ENCODE assay signal across 1 cellular context in genomic region chr12:2959508-2960431, GRCh38.
TF ChIP-seq lines count a peak whose summit lies in the region.

No MANE protein-coding gene starts in this region.

TF ChIP-seq in HepG2, 621 proteins besides CTCF, POLR2A, EP300 and RAD21 (continued from another document and continues in another):
- TF ChIP-seq, protein P1, sequence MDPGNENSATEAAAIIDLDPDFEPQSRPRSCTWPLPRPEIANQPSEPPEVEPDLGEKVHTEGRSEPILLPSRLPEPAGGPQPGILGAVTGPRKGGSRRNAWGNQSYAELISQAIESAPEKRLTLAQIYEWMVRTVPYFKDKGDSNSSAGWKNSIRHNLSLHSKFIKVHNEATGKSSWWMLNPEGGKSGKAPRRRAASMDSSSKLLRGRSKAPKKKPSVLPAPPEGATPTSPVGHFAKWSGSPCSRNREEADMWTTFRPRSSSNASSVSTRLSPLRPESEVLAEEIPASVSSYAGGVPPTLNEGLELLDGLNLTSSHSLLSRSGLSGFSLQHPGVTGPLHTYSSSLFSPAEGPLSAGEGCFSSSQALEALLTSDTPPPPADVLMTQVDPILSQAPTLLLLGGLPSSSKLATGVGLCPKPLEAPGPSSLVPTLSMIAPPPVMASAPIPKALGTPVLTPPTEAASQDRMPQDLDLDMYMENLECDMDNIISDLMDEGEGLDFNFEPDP (CRISPR knock-in tag; conservative IDR thresholded peaks at IDR 0.05): no peak
- no peak for TF ChIP-seq NR1H2 (CRISPR knock-in tag; IDR thresholded peaks at IDR 0.05; ENCODE audit: borderline replicate concordance, low read depth)
- no peak for TF ChIP-seq ZNF484 (CRISPR knock-in tag; IDR thresholded peaks at IDR 0.05; ENCODE audit: borderline replicate concordance, low read depth)
- TF ChIP-seq ZMYM2 (CRISPR knock-in tag; IDR thresholded peaks at IDR 0.05): no peak
- TF ChIP-seq CREB3 (CRISPR knock-in tag; IDR thresholded peaks at IDR 0.05): no peak
- TF ChIP-seq, protein P2, sequence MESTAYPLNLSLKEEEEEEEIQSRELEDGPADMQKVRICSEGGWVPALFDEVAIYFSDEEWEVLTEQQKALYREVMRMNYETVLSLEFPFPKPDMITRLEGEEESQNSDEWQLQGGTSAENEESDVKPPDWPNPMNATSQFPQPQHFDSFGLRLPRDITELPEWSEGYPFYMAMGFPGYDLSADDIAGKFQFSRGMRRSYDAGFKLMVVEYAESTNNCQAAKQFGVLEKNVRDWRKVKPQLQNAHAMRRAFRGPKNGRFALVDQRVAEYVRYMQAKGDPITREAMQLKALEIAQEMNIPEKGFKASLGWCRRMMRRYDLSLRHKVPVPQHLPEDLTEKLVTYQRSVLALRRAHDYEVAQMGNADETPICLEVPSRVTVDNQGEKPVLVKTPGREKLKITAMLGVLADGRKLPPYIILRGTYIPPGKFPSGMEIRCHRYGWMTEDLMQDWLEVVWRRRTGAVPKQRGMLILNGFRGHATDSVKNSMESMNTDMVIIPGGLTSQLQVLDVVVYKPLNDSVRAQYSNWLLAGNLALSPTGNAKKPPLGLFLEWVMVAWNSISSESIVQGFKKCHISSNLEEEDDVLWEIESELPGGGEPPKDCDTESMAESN (CRISPR knock-in tag; conservative IDR thresholded peaks at IDR 0.05): peak; percentile 29; the same call in 1 of the 2 replicates
- TF ChIP-seq ATRX (CRISPR knock-in tag; IDR thresholded peaks at IDR 0.05; ENCODE audit: borderline replicate concordance): no peak
- TF ChIP-seq ZNF841 (CRISPR knock-in tag; IDR thresholded peaks at IDR 0.05; ENCODE audit: borderline replicate concordance): 0 out of 2 replicates have a peak, but pooled peaks have one; percentile 83
- TF ChIP-seq SIX1 (CRISPR knock-in tag; IDR thresholded peaks at IDR 0.05; ENCODE audit: borderline replicate concordance): no peak
- TF ChIP-seq, protein P3, sequence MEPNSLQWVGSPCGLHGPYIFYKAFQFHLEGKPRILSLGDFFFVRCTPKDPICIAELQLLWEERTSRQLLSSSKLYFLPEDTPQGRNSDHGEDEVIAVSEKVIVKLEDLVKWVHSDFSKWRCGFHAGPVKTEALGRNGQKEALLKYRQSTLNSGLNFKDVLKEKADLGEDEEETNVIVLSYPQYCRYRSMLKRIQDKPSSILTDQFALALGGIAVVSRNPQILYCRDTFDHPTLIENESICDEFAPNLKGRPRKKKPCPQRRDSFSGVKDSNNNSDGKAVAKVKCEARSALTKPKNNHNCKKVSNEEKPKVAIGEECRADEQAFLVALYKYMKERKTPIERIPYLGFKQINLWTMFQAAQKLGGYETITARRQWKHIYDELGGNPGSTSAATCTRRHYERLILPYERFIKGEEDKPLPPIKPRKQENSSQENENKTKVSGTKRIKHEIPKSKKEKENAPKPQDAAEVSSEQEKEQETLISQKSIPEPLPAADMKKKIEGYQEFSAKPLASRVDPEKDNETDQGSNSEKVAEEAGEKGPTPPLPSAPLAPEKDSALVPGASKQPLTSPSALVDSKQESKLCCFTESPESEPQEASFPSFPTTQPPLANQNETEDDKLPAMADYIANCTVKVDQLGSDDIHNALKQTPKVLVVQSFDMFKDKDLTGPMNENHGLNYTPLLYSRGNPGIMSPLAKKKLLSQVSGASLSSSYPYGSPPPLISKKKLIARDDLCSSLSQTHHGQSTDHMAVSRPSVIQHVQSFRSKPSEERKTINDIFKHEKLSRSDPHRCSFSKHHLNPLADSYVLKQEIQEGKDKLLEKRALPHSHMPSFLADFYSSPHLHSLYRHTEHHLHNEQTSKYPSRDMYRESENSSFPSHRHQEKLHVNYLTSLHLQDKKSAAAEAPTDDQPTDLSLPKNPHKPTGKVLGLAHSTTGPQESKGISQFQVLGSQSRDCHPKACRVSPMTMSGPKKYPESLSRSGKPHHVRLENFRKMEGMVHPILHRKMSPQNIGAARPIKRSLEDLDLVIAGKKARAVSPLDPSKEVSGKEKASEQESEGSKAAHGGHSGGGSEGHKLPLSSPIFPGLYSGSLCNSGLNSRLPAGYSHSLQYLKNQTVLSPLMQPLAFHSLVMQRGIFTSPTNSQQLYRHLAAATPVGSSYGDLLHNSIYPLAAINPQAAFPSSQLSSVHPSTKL (CRISPR knock-in tag; IDR thresholded peaks at IDR 0.05): no peak
- TF ChIP-seq AGO2 (optimal IDR thresholded peaks at IDR 0.05; ENCODE audit: low read depth, low read length): peak; percentile 93
- TF ChIP-seq SRF (IDR thresholded peaks at IDR 0.05; ENCODE audit: low read depth, low read length): no peak
- TF ChIP-seq ZNF790 (CRISPR knock-in tag; IDR thresholded peaks at IDR 0.05; ENCODE audit: borderline replicate concordance): 0 out of 2 replicates have a peak, but pooled peaks have one; percentile 59
- TF ChIP-seq IKZF5 (CRISPR knock-in tag; IDR thresholded peaks at IDR 0.05): peak; percentile 34; the same call in 1 of the 2 replicates
- no peak; the same call in 1 of the 2 replicates for TF ChIP-seq ZNF234 (CRISPR knock-in tag; conservative IDR thresholded peaks at IDR 0.05)
- TF ChIP-seq, protein P4, sequence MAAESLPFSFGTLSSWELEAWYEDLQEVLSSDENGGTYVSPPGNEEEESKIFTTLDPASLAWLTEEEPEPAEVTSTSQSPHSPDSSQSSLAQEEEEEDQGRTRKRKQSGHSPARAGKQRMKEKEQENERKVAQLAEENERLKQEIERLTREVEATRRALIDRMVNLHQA (CRISPR knock-in tag; IDR thresholded peaks at IDR 0.05): no peak
- peak; percentile 79; the same call in 1 of the 2 replicates for TF ChIP-seq BORCS8-MEF2B (CRISPR knock-in tag; IDR thresholded peaks at IDR 0.05)
- peak; percentile 80 for TF ChIP-seq KMT2A (CRISPR knock-in tag; IDR thresholded peaks at IDR 0.05)
- no peak for TF ChIP-seq FOXK1 (CRISPR knock-in tag; IDR thresholded peaks at IDR 0.05; ENCODE audit: borderline replicate concordance, low read depth)
- no peak for TF ChIP-seq ETV5 (CRISPR knock-in tag; IDR thresholded peaks at IDR 0.05; ENCODE audit: borderline replicate concordance)
- TF ChIP-seq, protein P5, sequence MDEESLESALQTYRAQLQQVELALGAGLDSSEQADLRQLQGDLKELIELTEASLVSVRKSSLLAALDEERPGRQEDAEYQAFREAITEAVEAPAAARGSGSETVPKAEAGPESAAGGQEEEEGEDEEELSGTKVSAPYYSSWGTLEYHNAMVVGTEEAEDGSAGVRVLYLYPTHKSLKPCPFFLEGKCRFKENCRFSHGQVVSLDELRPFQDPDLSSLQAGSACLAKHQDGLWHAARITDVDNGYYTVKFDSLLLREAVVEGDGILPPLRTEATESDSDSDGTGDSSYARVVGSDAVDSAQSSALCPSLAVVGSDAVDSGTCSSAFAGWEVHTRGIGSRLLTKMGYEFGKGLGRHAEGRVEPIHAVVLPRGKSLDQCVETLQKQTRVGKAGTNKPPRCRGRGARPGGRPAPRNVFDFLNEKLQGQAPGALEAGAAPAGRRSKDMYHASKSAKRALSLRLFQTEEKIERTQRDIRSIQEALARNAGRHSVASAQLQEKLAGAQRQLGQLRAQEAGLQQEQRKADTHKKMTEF (CRISPR knock-in tag; IDR thresholded peaks at IDR 0.05): peak; percentile 37; the same call in 1 of the 2 replicates
- TF ChIP-seq ZNF569 (CRISPR knock-in tag; IDR thresholded peaks at IDR 0.05; ENCODE audit: borderline replicate concordance): no peak
- no peak; the same call in none of the 2 replicates for TF ChIP-seq ARNT2 (CRISPR knock-in tag; IDR thresholded peaks at IDR 0.05; ENCODE audit: low read depth)
- TF ChIP-seq NAIF1 (CRISPR knock-in tag; IDR thresholded peaks at IDR 0.05; ENCODE audit: borderline replicate concordance): no peak
- TF ChIP-seq SATB2 (CRISPR knock-in tag; IDR thresholded peaks at IDR 0.05): no peak
- 0 out of 2 replicates have a peak, but pooled peaks have one; percentile 52 for TF ChIP-seq DZIP1 (CRISPR knock-in tag; IDR thresholded peaks at IDR 0.05)
- TF ChIP-seq ARHGAP35 (CRISPR knock-in tag; IDR thresholded peaks at IDR 0.05; ENCODE audit: borderline replicate concordance): 0 out of 2 replicates have a peak, but pooled peaks have one; percentile 42
- TF ChIP-seq ZNF567 (CRISPR knock-in tag; IDR thresholded peaks at IDR 0.05; ENCODE audit: borderline replicate concordance): no peak
- TF ChIP-seq E2F5 (CRISPR knock-in tag; conservative IDR thresholded peaks at IDR 0.05): no peak
- peak; percentile 86 for TF ChIP-seq SRY (CRISPR knock-in tag; IDR thresholded peaks at IDR 0.05)
- TF ChIP-seq ISL2 (CRISPR knock-in tag; IDR thresholded peaks at IDR 0.05): 0 out of 2 replicates have a peak, but pooled peaks have one; percentile 19
- 0 out of 2 replicates have a peak, but pooled peaks have one; percentile 46 for TF ChIP-seq ZNF564 (CRISPR knock-in tag; IDR thresholded peaks at IDR 0.05)
- TF ChIP-seq HCFC1 (IDR thresholded peaks at IDR 0.05; ENCODE audit: low read depth, low read length): no peak
- TF ChIP-seq MED13 (CRISPR knock-in tag; IDR thresholded peaks at IDR 0.05): no peak; the same call in 1 of the 2 replicates
- no peak for TF ChIP-seq FOXM1 (CRISPR knock-in tag; IDR thresholded peaks at IDR 0.05)
- TF ChIP-seq, protein P6, sequence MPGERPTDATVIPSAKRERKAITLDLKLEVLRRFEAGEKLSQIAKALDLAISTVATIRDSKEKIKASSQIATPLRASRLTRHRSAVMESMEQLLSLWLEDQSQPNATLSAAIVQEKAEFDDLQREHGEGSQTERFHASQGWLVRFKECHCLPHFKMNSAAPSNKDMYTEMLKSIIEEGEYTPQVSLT (CRISPR knock-in tag; IDR thresholded peaks at IDR 0.05; ENCODE audit: borderline replicate concordance, low read depth): no peak
- TF ChIP-seq MED8 (CRISPR knock-in tag; IDR thresholded peaks at IDR 0.05; ENCODE audit: insufficient replicate concordance): no peak
- TF ChIP-seq JDP2 (CRISPR knock-in tag; IDR thresholded peaks at IDR 0.05; ENCODE audit: borderline replicate concordance): no peak
- no peak; the same call in 1 of the 2 replicates for TF ChIP-seq HMGXB3 (CRISPR knock-in tag; IDR thresholded peaks at IDR 0.05; ENCODE audit: borderline replicate concordance)
